8 cellular contexts compared by ENCODE assay signal in the genomic region with DNA sequence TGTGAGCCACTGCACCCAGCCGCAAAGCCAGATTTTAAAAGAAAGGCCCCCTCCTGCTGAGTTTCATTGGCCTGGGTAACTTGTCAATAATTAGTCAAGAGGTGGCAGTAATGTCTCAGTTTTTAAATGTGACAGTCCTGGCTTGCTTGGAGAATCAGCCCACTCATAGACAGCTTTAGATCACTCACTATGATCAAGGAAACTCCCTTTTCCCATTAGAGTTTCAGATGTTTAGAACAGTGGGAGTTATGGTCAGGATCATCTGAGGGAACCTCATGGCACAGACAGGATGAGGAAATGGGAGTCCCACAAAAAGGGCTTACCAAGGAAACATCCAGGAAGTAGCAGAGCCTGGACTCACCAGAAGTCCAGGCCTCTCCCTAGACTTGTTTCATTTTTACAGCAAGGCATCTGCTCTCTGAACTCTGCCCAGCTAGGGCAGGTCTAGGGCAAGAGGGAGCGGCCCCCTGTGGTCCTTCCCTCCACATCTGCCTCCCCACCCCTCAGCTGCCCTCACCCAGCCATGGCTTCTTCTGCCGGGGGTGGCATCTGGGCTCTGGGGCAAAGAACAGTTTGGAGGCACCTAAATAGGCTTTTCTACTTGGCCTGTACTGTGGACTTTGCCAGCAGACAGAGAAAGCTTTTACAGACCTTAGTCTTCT. TPM values are rescaled to one million over a fixed set of nuclear protein-coding genes. Genes with fewer than 3 reads are reported as not detected.
DNase-seq lines count a peak whose midpoint lies in the region; ATAC-seq and TF ChIP-seq lines count a peak whose summit lies in the region.

No MANE protein-coding gene starts in this region.

- H3K36me3 ChIP-seq in H7 (replicated peaks; ENCODE audit: control insufficient read depth, insufficient read depth, low read length), result no peaks in the 10 kb centered on the region
- H3K36me3 ChIP-seq in lower lobe of right lung, result no peaks in the 10 kb centered on the region

- intact Hi-C loops in lower lobe of right lung (cut with DNase I), result no loop called here

- H3K9me3 ChIP-seq in lower lobe of right lung, result no peaks in the 10 kb centered on the region

- peak overlapping the region; percentile 75 for H3K27ac ChIP-seq in lower lobe of right lung

- H3K4me1 ChIP-seq in lower lobe of right lung, result peaks cover 5% of the 10 kb centered on the region

- H3K27me3 ChIP-seq in H7 (ENCODE audit: control insufficient read depth, insufficient read depth, low read length) (no peaks in the 10 kb centered on the region), lower lobe of right lung (ENCODE audit: low read depth) (no peaks in the 10 kb centered on the region)

- TF ChIP-seq CTCF in lower lobe of right lung (IDR thresholded peaks at IDR 0.05), result peak; percentile 33

- H3K4me3 ChIP-seq in H7 (ENCODE audit: insufficient read depth, low read depth, low read length) (no peak overlapping the region), lower lobe of right lung (no peak overlapping the region)

- ATAC-seq in lower lobe of right lung, result peak; percentile 59 to 73
- no peak for ATAC-seq in HG03521 (IDR thresholded peaks at IDR 0.05; ENCODE audit: unreplicated experiment)

- DNase-seq in DMS153 treated with DMSO at 0.1 percent for 48 hours (lab: John Stamatoyannopoulos, UW; ENCODE audit: unreplicated experiment), result peak; percentile 54
- DNase-seq in H7, result peak; percentile 62
- DNase-seq in NCI-H345 treated with DMSO at 0.1 percent for 48 hours (lab: John Stamatoyannopoulos, UW; ENCODE audit: unreplicated experiment), result peak; percentile 25
- peak; percentile 33 for DNase-seq in cerebellum (ENCODE audit: low spot score)
- DNase-seq in lower lobe of right lung, result no peak
- no peak for DNase-seq in effector CD8-positive, alpha-beta T cell (lab: John Stamatoyannopoulos, UW)
- no peak for DNase-seq in NCI-H2227 (lab: John Stamatoyannopoulos, UW; ENCODE audit: unreplicated experiment)

RNA-seq across cellular contexts. Expression of gene BCL2L14, which starts 11.2 kb away (rescaled TPM):
- total RNA-seq in H7 (2014; rRNA removed; shearing (Covaris generic)), result 0.33 and 1.9 TPM in 2 replicates
- total RNA-seq in cerebellum (not detected), lower lobe of right lung (2.6 TPM)

Comparison
In these comparisons a context has a peak if more than half of its experiments do, and no peak if none do; other contexts are left out.
1. DNase-seq: peak in DMS153 treated with DMSO at 0.1 percent for 48 hours (single experiment), H7 (single experiment), NCI-H345 treated with DMSO at 0.1 percent for 48 hours (single experiment) and cerebellum (single experiment); none in lower lobe of right lung (single experiment), effector CD8-positive, alpha-beta T cell (single experiment) and NCI-H2227 (single experiment).